In genomic region chr1:41639332-41639936, GRCh38 we compare ENCODE assay signal across 9 cellular contexts.
DNase-seq lines count a peak whose midpoint lies in the region; ATAC-seq and TF ChIP-seq lines count a peak whose summit lies in the region.
"Had no signal": no experiment of that assay in that cellular context is flagged by ENCODE, and none has a peak within 500 bp of the region (broad histone marks: within the 10 kb centered on the region; RNA-seq: fewer than 3 reads in every experiment).

No MANE protein-coding gene starts in this region.

- no peak overlapping the region for H3K4me3 ChIP-seq in colonic mucosa
- H3K4me3 ChIP-seq: tibial nerve had no signal

- TF ChIP-seq CTCF in colonic mucosa (IDR thresholded peaks at IDR 0.05) (no peak), type B pancreatic cell (conservative IDR thresholded peaks at IDR 0.05) (no peak)

- peaks cover 10% of the 10 kb centered on the region for H3K27me3 Mint-ChIP-seq in type B pancreatic cell

- H3K4me1 Mint-ChIP-seq in type B pancreatic cell (ENCODE audit: unreplicated experiment) = no peaks in the 10 kb centered on the region

- no peak for ATAC-seq in HG02571 (IDR thresholded peaks at IDR 0.05; ENCODE audit: unreplicated experiment)

- H3K9me3 Mint-ChIP-seq in type B pancreatic cell = no peaks in the 10 kb centered on the region

- no peak overlapping the region for H3K27ac Mint-ChIP-seq in type B pancreatic cell

- no peaks in the 10 kb centered on the region for H3K36me3 ChIP-seq in colonic mucosa
- H3K36me3 ChIP-seq: tibial nerve had no signal

- no peak overlapping the region for H3K9ac ChIP-seq in colonic mucosa (ENCODE audit: low read depth in 2 of 2, low read length in 2 of 2)

- H3K27me3 ChIP-seq in colonic mucosa = no peaks in the 10 kb centered on the region
- H3K27me3 ChIP-seq: tibial nerve had no signal

- H3K27ac ChIP-seq in colonic mucosa = no peak overlapping the region
- H3K27ac ChIP-seq: tibial nerve had no signal

- H3K9me3 ChIP-seq in colonic mucosa = no peaks in the 10 kb centered on the region
- H3K9me3 ChIP-seq: tibial nerve had no signal

- intact Hi-C loops in colonic mucosa (cut with DNase I) = no loop called here

- H3K36me3 Mint-ChIP-seq in type B pancreatic cell = no peaks in the 10 kb centered on the region

- H3K4me1 ChIP-seq in colonic mucosa = no peaks in the 10 kb centered on the region
- H3K4me1 ChIP-seq: tibial nerve had no signal

- no peak overlapping the region for H3K4me3 Mint-ChIP-seq in type B pancreatic cell

- DNase-seq in CD1c-positive myeloid dendritic cell (ENCODE audit: extremely low spot score) (peak; percentile 68), LHCN-M2 (ENCODE audit: low read depth) (peak; percentile 82), astrocyte of the hippocampus (ENCODE audit: low read depth, low spot score) (peak; percentile 87), non-pigmented ciliary epithelial cell (ENCODE audit: low read depth) (peak; percentile 51), colonic mucosa (no peak), NCI-H2171 treated with DMSO at 0.1 percent for 48 hours (lab: John Stamatoyannopoulos, UW) (no peak), type B pancreatic cell (ENCODE audit: extremely low spot score, unreplicated experiment) (no peak)

Comparison
In these comparisons a context has a peak if more than half of its experiments do, and no peak if none do; other contexts are left out.
1. DNase-seq: peak in CD1c-positive myeloid dendritic cell (single experiment), LHCN-M2 (single experiment), astrocyte of the hippocampus (single experiment) and non-pigmented ciliary epithelial cell (single experiment); none in colonic mucosa (single experiment), NCI-H2171 treated with DMSO at 0.1 percent for 48 hours (single experiment) and type B pancreatic cell (single experiment).